In genomic region chr10:64733980-64734379, GRCh38 we compare ENCODE assay signal across 9 cellular contexts.
A peak's percentile ranks its signal among the peaks of the same experiment; 100 is the strongest.
DNase-seq lines count a peak whose midpoint lies in the region; ATAC-seq and TF ChIP-seq lines count a peak whose summit lies in the region.
"Had no signal": no experiment of that assay in that cellular context is flagged by ENCODE, and none has a peak within 500 bp of the region (broad histone marks: within the 10 kb centered on the region; RNA-seq: fewer than 3 reads in every experiment).

No MANE protein-coding gene starts in this region.

- POLR2A ChIA-PET in HEK293T (lab: Yijun Ruan, JAX) (no interaction called here), PC-9 (lab: Charles Lee; ENCODE audit: unreplicated experiment) (no interaction called here)

- no peaks in the 10 kb centered on the region; the same call in 1 of the 2 replicates for H3K9me3 ChIP-seq in BE2C
- no peaks in the 10 kb centered on the region for H3K9me3 ChIP-seq in PC-9 (ENCODE audit: insufficient read depth, low read depth)
- no peaks in the 10 kb centered on the region for H3K9me3 ChIP-seq in effector memory CD4-positive, alpha-beta T cell (ENCODE audit: control insufficient read depth, low read length)

- no peaks in the 10 kb centered on the region for H4K20me1 ChIP-seq in PC-9 (ENCODE audit: insufficient read depth)

- intact Hi-C loops in PC-9 (cut with micrococcal nuclease; ENCODE audit: unreplicated experiment): loop anchor here (1.0 to 10.0 kb wide), 2 partner anchors 411 to 1446 kb away; no protein-coding TSS in a partner anchor

- H3F3A ChIP-seq in PC-9 (ENCODE audit: insufficient read depth, low read depth): no peaks in the 10 kb centered on the region

- H2AFZ ChIP-seq in PC-9: no peak overlapping the region

- no peaks in the 10 kb centered on the region for H3K4me1 ChIP-seq in BE2C
- no peaks in the 10 kb centered on the region for H3K4me1 ChIP-seq in PC-9 (replicated peaks; ENCODE audit: insufficient read depth)
- H3K4me1 ChIP-seq in effector memory CD4-positive, alpha-beta T cell (ENCODE audit: control insufficient read depth, insufficient read depth, low read length, poor library complexity, severe bottlenecking): no peaks in the 10 kb centered on the region
- H3K4me1 ChIP-seq: SJSA1 had no signal

- no peak for ATAC-seq in GM21515 (IDR thresholded peaks at IDR 0.05; ENCODE audit: unreplicated experiment)

- CTCF ChIA-PET in HEK293T (lab: Yijun Ruan, JAX): no interaction called here
- CTCF ChIA-PET in PC-9 (lab: Charles Lee): no interaction called here

- no peak overlapping the region for H3K27ac ChIP-seq in PC-9
- no peak overlapping the region for H3K27ac ChIP-seq in effector memory CD4-positive, alpha-beta T cell (ENCODE audit: insufficient read depth, low read length, poor library complexity, severe bottlenecking)
- H3K27ac ChIP-seq: SJSA1 had no signal

- H3K27me3 ChIP-seq in BE2C (no peaks in the 10 kb centered on the region), PC-9 (ENCODE audit: insufficient read depth, low read depth) (no peaks in the 10 kb centered on the region)
- H3K27me3 ChIP-seq in effector memory CD4-positive, alpha-beta T cell (replicated peaks; ENCODE audit: control insufficient read depth, insufficient read depth, low read length, poor library complexity, severe bottlenecking): no peaks in the 10 kb centered on the region
- H3K27me3 ChIP-seq: SJSA1 had no signal

- H3K4me3 ChIP-seq in BE2C (ENCODE audit: low read depth, low read length) (no peak overlapping the region), PC-9 (no peak overlapping the region)
- no peak overlapping the region for H3K4me3 ChIP-seq in effector memory CD4-positive, alpha-beta T cell (ENCODE audit: insufficient read depth, low read depth, low read length, poor library complexity, severe bottlenecking)
- H3K4me3 ChIP-seq: SJSA1 had no signal

- DNase-seq in BE2C (peak; percentile 43), HEK293T (ENCODE audit: extremely low spot score) (peak; percentile 13), PC-9 (peak in 1 of 2 experiments; percentile 11), iPS-NIHi11 (ENCODE audit: low spot score) (peak; percentile 15), T-helper 9 cell (no peak), GDM1 (lab: John Stamatoyannopoulos, UW) (no peak)
- DNase-seq in effector memory CD4-positive, alpha-beta T cell: no peak

- TF ChIP-seq CTCF in BE2C (IDR thresholded peaks at IDR 0.05; ENCODE audit: low read depth, low read length) (peak; percentile 73), PC-9 (conservative IDR thresholded peaks at IDR 0.05) (peak; percentile 70)

- no peaks in the 10 kb centered on the region for H3K36me3 ChIP-seq in BE2C
- no peaks in the 10 kb centered on the region for H3K36me3 ChIP-seq in PC-9 (ENCODE audit: low read depth)
- H3K36me3 ChIP-seq in effector memory CD4-positive, alpha-beta T cell (ENCODE audit: control insufficient read depth, insufficient read depth, low read length): no peaks in the 10 kb centered on the region
- H3K36me3 ChIP-seq: SJSA1 had no signal

- H3K9me2 ChIP-seq in PC-9 (ENCODE audit: insufficient read depth): no peaks in the 10 kb centered on the region

- BruUV-seq in PC-9 (replicated peaks; lab: Mats Ljungman, UMichigan): no TSS peak

- H3K79me2 ChIP-seq in PC-9 (ENCODE audit: low read depth): no peaks in the 10 kb centered on the region

- H3K4me2 ChIP-seq in PC-9: no peak overlapping the region

TF ChIP-seq in HEK293T, 16 proteins besides CTCF, POLR2A, EP300 and RAD21:
- no peak for TF ChIP-seq PKNOX1 (IDR thresholded peaks at IDR 0.05)
- TF ChIP-seq FOXA1 (IDR thresholded peaks at IDR 0.05): no peak
- no peak for TF ChIP-seq FOXK2 (IDR thresholded peaks at IDR 0.05)
- no peak for TF ChIP-seq ARNT (IDR thresholded peaks at IDR 0.05)
- no peak for TF ChIP-seq SUZ12 (IDR thresholded peaks at IDR 0.05)
- TF ChIP-seq BHLHE40 (IDR thresholded peaks at IDR 0.05; ENCODE audit: borderline replicate concordance): no peak
- no peak for TF ChIP-seq ZNF384 (IDR thresholded peaks at IDR 0.05)
- TF ChIP-seq TARDBP (IDR thresholded peaks at IDR 0.05): no peak
- TF ChIP-seq LEF1 (IDR thresholded peaks at IDR 0.05; ENCODE audit: borderline replicate concordance): no peak
- no peak for TF ChIP-seq NFRKB (IDR thresholded peaks at IDR 0.05)
- no peak for TF ChIP-seq HDGF (IDR thresholded peaks at IDR 0.05; ENCODE audit: borderline replicate concordance)
- no peak for TF ChIP-seq L3MBTL2 (conservative IDR thresholded peaks at IDR 0.05)
TF ChIP-seq in HEK293T: peak in this region for 0.

Comparison
In these comparisons a context has a peak if more than half of its experiments do, and no peak if none do; other contexts are left out.
1. DNase-seq: peak in BE2C (single experiment), HEK293T (single experiment) and iPS-NIHi11 (single experiment); none in effector memory CD4-positive, alpha-beta T cell (0 of 3), T-helper 9 cell (single experiment) and GDM1 (single experiment).